Comparison of ENCODE assay signal across 18 cellular contexts in genomic region chr3:5041315-5041714, GRCh38.
A peak's percentile ranks its signal among the peaks of the same experiment; 100 is the strongest.
DNase-seq lines count a peak whose midpoint lies in the region; ATAC-seq and TF ChIP-seq lines count a peak whose summit lies in the region.
"Had no signal": no experiment of that assay in that cellular context is flagged by ENCODE, and none has a peak within 500 bp of the region (broad histone marks: within the 10 kb centered on the region; RNA-seq: fewer than 3 reads in every experiment).

No MANE protein-coding gene starts in this region.

- no peak overlapping the region for H3K27ac ChIP-seq in DOHH2 (ENCODE audit: low read depth, low read length)
- no peak overlapping the region for H3K27ac ChIP-seq in OCI-LY3 (ENCODE audit: low read length)
- no peak overlapping the region for H3K27ac ChIP-seq in foreskin keratinocyte
- H3K27ac ChIP-seq: BLaER1 treated with 17β-estradiol and CSF1 and Interleukin-3, amounts not matched to agents 10 nM and 100 nM; HL-60; SJCRH30 had no signal

- H3K4me2 ChIP-seq in DOHH2 (ENCODE audit: low read length) (no peak overlapping the region), OCI-LY3 (ENCODE audit: low read length) (no peak overlapping the region)
- H3K4me2 ChIP-seq: BLaER1 treated with 17β-estradiol and CSF1 and Interleukin-3, amounts not matched to agents 10 nM and 100 nM had no signal

- no peak for TF ChIP-seq POLR2A in lower leg skin (IDR thresholded peaks at IDR 0.05)

- H3K9ac ChIP-seq in OCI-LY3 (ENCODE audit: low read length): no peak overlapping the region
- H3K9ac ChIP-seq: BLaER1 treated with 17β-estradiol and CSF1 and Interleukin-3, amounts not matched to agents 10 nM and 100 nM had no signal

- H3K4me3 ChIP-seq in DOHH2 (ENCODE audit: low read length) (no peak overlapping the region), OCI-LY3 (ENCODE audit: low read length) (no peak overlapping the region), lower leg skin (ENCODE audit: low read depth, poor library complexity, severe bottlenecking) (no peak overlapping the region)
- H3K4me3 ChIP-seq: BLaER1 treated with 17β-estradiol and CSF1 and Interleukin-3, amounts not matched to agents 10 nM and 100 nM; MG63; SJCRH30 had no signal

- DNase-seq in foreskin keratinocyte (no peak), lower leg skin (ENCODE audit: low spot score in 2 of 2) (no peak)
- DNase-seq: CD8-positive, alpha-beta memory T cell; DMS79; Karpas-422; MG63; NCI-H1092; NCI-H146; NCI-H2029 treated with DMSO at 0.1 percent for 48 hours; NCI-H2171 treated with DMSO at 0.1 percent for 48 hours; SJCRH30 had no signal

- H2AFZ ChIP-seq in OCI-LY3 (ENCODE audit: low read depth, low read length): no peak overlapping the region

- H3K9me2 ChIP-seq in DOHH2 (replicated peaks; ENCODE audit: control insufficient read depth, low read length): no peaks in the 10 kb centered on the region

- H3K27me3 ChIP-seq in DOHH2 (ENCODE audit: control insufficient read depth, low read length): no peaks in the 10 kb centered on the region
- H3K27me3 ChIP-seq in OCI-LY3 (ENCODE audit: low read depth, low read length): peaks cover 10% of the 10 kb centered on the region
- no peaks in the 10 kb centered on the region for H3K27me3 ChIP-seq in foreskin keratinocyte
- H3K27me3 ChIP-seq: BLaER1 treated with 17β-estradiol and CSF1 and Interleukin-3, amounts not matched to agents 10 nM and 100 nM; MG63; SJCRH30 had no signal

- peak; percentile 28 for TF ChIP-seq CTCF in DOHH2 (IDR thresholded peaks at IDR 0.05; ENCODE audit: low read depth, low read length, poor library complexity, severe bottlenecking)
- 0 out of 2 replicates have a peak, but pooled peaks have one; percentile 14 for TF ChIP-seq CTCF in GM12874 (IDR thresholded peaks at IDR 0.05; ENCODE audit: insufficient read depth, low read depth, low read length)
- 0 out of 2 replicates have a peak, but pooled peaks have one; percentile 13 for TF ChIP-seq CTCF in OCI-LY3 (IDR thresholded peaks at IDR 0.05; ENCODE audit: low read depth, low read length)
- TF ChIP-seq CTCF in foreskin keratinocyte (conservative IDR thresholded peaks at IDR 0.05): peak; percentile 13
- no peak for TF ChIP-seq CTCF in lower leg skin (IDR thresholded peaks at IDR 0.05)

- ATAC-seq in foreskin keratinocyte (no peak), HG03432 (IDR thresholded peaks at IDR 0.05; ENCODE audit: unreplicated experiment) (no peak), GM18867 (IDR thresholded peaks at IDR 0.05; ENCODE audit: unreplicated experiment) (no peak)

- H3K79me2 ChIP-seq in DOHH2 (ENCODE audit: control insufficient read depth, low read length) (no peaks in the 10 kb centered on the region), OCI-LY3 (ENCODE audit: low read length) (no peaks in the 10 kb centered on the region)

- WGBS in lower leg skin, 2 donors: 61 to 83% methylated on average over 4 of the region's 4 CpGs

- no peaks in the 10 kb centered on the region for H4K20me1 ChIP-seq in DOHH2 (ENCODE audit: control insufficient read depth, insufficient read depth, low read depth, low read length)
- no peaks in the 10 kb centered on the region for H4K20me1 ChIP-seq in OCI-LY3 (ENCODE audit: insufficient read depth, low read length)
- H4K20me1 ChIP-seq: BLaER1 treated with 17β-estradiol and CSF1 and Interleukin-3, amounts not matched to agents 10 nM and 100 nM had no signal

- no peaks in the 10 kb centered on the region for H3K36me3 ChIP-seq in DOHH2 (ENCODE audit: control insufficient read depth, low read length)
- no peaks in the 10 kb centered on the region for H3K36me3 ChIP-seq in OCI-LY3 (replicated peaks; ENCODE audit: low read depth, low read length)
- H3K36me3 ChIP-seq: BLaER1 treated with 17β-estradiol and CSF1 and Interleukin-3, amounts not matched to agents 10 nM and 100 nM; MG63; SJCRH30 had no signal

- no peaks in the 10 kb centered on the region for H3F3A ChIP-seq in DOHH2 (ENCODE audit: control insufficient read depth, insufficient read depth)

- H3K9me3 ChIP-seq in DOHH2 (ENCODE audit: control insufficient read depth, insufficient read depth, low read length) (no peaks in the 10 kb centered on the region), OCI-LY3 (ENCODE audit: insufficient read depth, low read length) (no peaks in the 10 kb centered on the region)
- H3K9me3 ChIP-seq: MG63, SJCRH30 had no signal

- intact Hi-C loops in lower leg skin (cut with DNase I; ENCODE audit: low total_unique reads): no loop called here

- H3K4me1 ChIP-seq in DOHH2 (ENCODE audit: control insufficient read depth, low read length) (no peaks in the 10 kb centered on the region), OCI-LY3 (ENCODE audit: low read length) (peaks cover 16% of the 10 kb centered on the region; the same call in 1 of the 2 replicates), foreskin keratinocyte (no peaks in the 10 kb centered on the region)
- H3K4me1 ChIP-seq: SJCRH30 had no signal

Comparison
In these comparisons a context has a peak if more than half of its experiments do, and no peak if none do; other contexts are left out.
1. CTCF ChIP-seq: peak in DOHH2 (single experiment), GM12874 (single experiment), OCI-LY3 (single experiment) and foreskin keratinocyte (single experiment); none in lower leg skin (0 of 3).